ENCODE assay signal across 8 cellular contexts in genomic region chr4:1250527-1250812, GRCh38. TPM values are rescaled to one million over a fixed set of nuclear protein-coding genes. Genes with fewer than 3 reads are reported as not detected.
DNase-seq lines count a peak whose midpoint lies in the region; ATAC-seq and TF ChIP-seq lines count a peak whose summit lies in the region.

No MANE protein-coding gene starts in this region.

- TF ChIP-seq POLR2A in esophagus muscularis mucosa (IDR thresholded peaks at IDR 0.05; ENCODE audit: low read depth) = no peak

- in situ Hi-C loops in brain microvascular endothelial cell (cut with HindIII; ENCODE audit: low pct_ligation_motif_present, low sequenced_read_pairs) = no loop called here

- H3K36me3 ChIP-seq in SU-DHL-6 (ENCODE audit: low read length) = peaks cover 4% of the 10 kb centered on the region; the same call in 1 of the 2 replicates
- peaks cover 0 to 6% (median 2%) of the 10 kb centered on the region in 4 donors for H3K36me3 ChIP-seq in esophagus muscularis mucosa
- H3K36me3 ChIP-seq in brain microvascular endothelial cell (replicated peaks) = no peaks in the 10 kb centered on the region

- no peaks in the 10 kb centered on the region for H3F3A ChIP-seq in SU-DHL-6 (ENCODE audit: insufficient read depth)

- H2AFZ ChIP-seq in SU-DHL-6 (ENCODE audit: low read depth, low read length, severe bottlenecking) = no peak overlapping the region

- CTCF ChIA-PET in GM10248 (lab: Yijun Ruan, JAX) = interaction anchor here (1.6 to 7.6 kb wide), 4 partner anchors 10 to 120 kb away, joined by 3 to 58 read pairs (median 6); partner anchors contain the start of gene UVSSA

- peak overlapping the region; percentile 92 for H3K27ac Mint-ChIP-seq in progenitor cell of endocrine pancreas

- intact Hi-C loops in esophagus muscularis mucosa (cut with DNase I) = loop anchor here (5.0 kb wide), 1 partner anchor 57 kb away; no protein-coding TSS in a partner anchor

- no peaks in the 10 kb centered on the region for H3K27me3 Mint-ChIP-seq in progenitor cell of endocrine pancreas

- H3K4me3 Mint-ChIP-seq in progenitor cell of endocrine pancreas (ENCODE audit: low read depth) = peak overlapping the region; percentile 78

- H4K20me1 ChIP-seq in SU-DHL-6 (ENCODE audit: low read depth, low read length) = no peaks in the 10 kb centered on the region; the same call in 1 of the 2 replicates

- H3K4me2 ChIP-seq in SU-DHL-6 (ENCODE audit: low read depth, low read length, poor library complexity, severe bottlenecking) = peak overlapping the region; percentile 91

- peaks cover 38% of the 10 kb centered on the region for H3K79me2 ChIP-seq in SU-DHL-6 (ENCODE audit: insufficient read depth, low read length)

- POLR2A ChIA-PET in GM10248 (lab: Yijun Ruan, JAX) = no interaction called here

- no peak for ATAC-seq in foreskin keratinocyte

- peaks cover 17% of the 10 kb centered on the region for H3K4me1 Mint-ChIP-seq in progenitor cell of endocrine pancreas (ENCODE audit: low read depth)

- H3K27ac ChIP-seq in SU-DHL-6 (ENCODE audit: low read depth, low read length) = no peak overlapping the region
- H3K27ac ChIP-seq in esophagus muscularis mucosa (replicated peaks in 1 of 4) = peak overlapping the region; percentile 91 to 99 (median 96)
- no peak overlapping the region for H3K27ac ChIP-seq in foreskin keratinocyte
- H3K27ac ChIP-seq in brain microvascular endothelial cell = no peak overlapping the region

- H3K27me3 ChIP-seq in SU-DHL-6 (ENCODE audit: low read length) (no peaks in the 10 kb centered on the region), esophagus muscularis mucosa (no peaks in the 10 kb centered on the region), foreskin keratinocyte (no peaks in the 10 kb centered on the region), brain microvascular endothelial cell (replicated peaks) (no peaks in the 10 kb centered on the region)

- no peak for TF ChIP-seq EP300 in esophagus muscularis mucosa (IDR thresholded peaks at IDR 0.05)

- TF ChIP-seq CTCF in GM12864 (IDR thresholded peaks at IDR 0.05; ENCODE audit: low read depth, low read length, missing control alignments) = no peak
- TF ChIP-seq CTCF in SU-DHL-6 (IDR thresholded peaks at IDR 0.05; ENCODE audit: insufficient read depth, low read length, poor library complexity, severe bottlenecking) = no peak
- TF ChIP-seq CTCF in esophagus muscularis mucosa (IDR thresholded peaks at IDR 0.05) = no peak
- no peak for TF ChIP-seq CTCF in progenitor cell of endocrine pancreas (IDR thresholded peaks at IDR 0.05; ENCODE audit: unreplicated experiment)
- no peak for TF ChIP-seq CTCF in foreskin keratinocyte (conservative IDR thresholded peaks at IDR 0.05)
- no peak for TF ChIP-seq CTCF in brain microvascular endothelial cell (IDR thresholded peaks at IDR 0.05; ENCODE audit: low read depth, low read length, missing control alignments)
- TF ChIP-seq CTCF in GM10248 (IDR thresholded peaks at IDR 0.05; ENCODE audit: control extremely low read depth, extremely low read depth, low read depth, missing control alignments) = no peak

- WGBS in esophagus muscularis mucosa = 95% methylated on average over 4 of the region's 7 CpGs

- peak overlapping the region; percentile 98 for H3K9ac ChIP-seq in SU-DHL-6 (ENCODE audit: low read length)

- peaks cover 37% of the 10 kb centered on the region for H3K36me3 Mint-ChIP-seq in progenitor cell of endocrine pancreas (ENCODE audit: insufficient read depth)

- H3K4me1 ChIP-seq in esophagus muscularis mucosa (peaks cover 40 to 55% (median 43%) of the 10 kb centered on the region in 4 donors), foreskin keratinocyte (peaks cover 17% of the 10 kb centered on the region)

- DNase-seq in GM12864 (ENCODE audit: low read depth) (no peak), esophagus muscularis mucosa (ENCODE audit: extremely low spot score) (no peak), progenitor cell of endocrine pancreas (ENCODE audit: low spot score, unreplicated experiment) (no peak), NCI-H2107 (lab: John Stamatoyannopoulos, UW) (no peak), foreskin keratinocyte (no peak), brain microvascular endothelial cell (no peak), GM10248 (ENCODE audit: extremely low spot score) (no peak)

- H3K9me3 ChIP-seq in SU-DHL-6 (ENCODE audit: insufficient read depth, low read length) = no peaks in the 10 kb centered on the region
- no peaks in the 10 kb centered on the region for H3K9me3 ChIP-seq in esophagus muscularis mucosa

- H3K9me3 Mint-ChIP-seq in progenitor cell of endocrine pancreas (ENCODE audit: low read depth) = peaks cover 18% of the 10 kb centered on the region

- no peaks in the 10 kb centered on the region for H3K9me2 ChIP-seq in SU-DHL-6 (replicated peaks; ENCODE audit: insufficient read depth, low read length)

- peak overlapping the region; percentile 67 for H3K4me3 ChIP-seq in GM12864 (ENCODE audit: low read depth, low read length)
- H3K4me3 ChIP-seq in SU-DHL-6 (ENCODE audit: insufficient read depth, low read length, poor library complexity, severe bottlenecking) = no peak overlapping the region
- peak overlapping the region; percentile 73 to 97 (median 80) for H3K4me3 ChIP-seq in esophagus muscularis mucosa
- H3K4me3 ChIP-seq in brain microvascular endothelial cell (ENCODE audit: low read depth, low read length) = no peak overlapping the region

RNA-seq across cellular contexts. Expression of gene CTBP1, which starts 1.5 kb away (rescaled TPM):
- total RNA-seq in esophagus muscularis mucosa (100 to 1,000 TPM; 110 to 245 (median 172) TPM), progenitor cell of endocrine pancreas (199 and 204 TPM in 2 replicates), foreskin keratinocyte (106 and 114 TPM in 2 replicates)
- 69.9 and 73.0 TPM in 2 replicates for polyA plus RNA-seq in foreskin keratinocyte

RNA-seq across cellular contexts. Expression of gene MAEA, which starts 39.2 kb away (rescaled TPM):
- total RNA-seq in esophagus muscularis mucosa (10 to 100 TPM; 54.5 to 63.1 (median 59.8) TPM), progenitor cell of endocrine pancreas (77.8 and 81.3 TPM in 2 replicates), foreskin keratinocyte (80.6 and 86.1 TPM in 2 replicates)
- polyA plus RNA-seq in foreskin keratinocyte = 61.4 and 70.2 TPM in 2 replicates

Comparison
In these comparisons a context has a peak if more than half of its experiments do, and no peak if none do; other contexts are left out.
1. H3K4me3 ChIP-seq: peak in GM12864 (single experiment) and esophagus muscularis mucosa (4 of 4); none in SU-DHL-6 (single experiment) and brain microvascular endothelial cell (single experiment).
2. H3K27ac ChIP-seq: peak in esophagus muscularis mucosa (4 of 4); none in SU-DHL-6 (single experiment), foreskin keratinocyte (single experiment) and brain microvascular endothelial cell (single experiment).